In the genomic region with DNA sequence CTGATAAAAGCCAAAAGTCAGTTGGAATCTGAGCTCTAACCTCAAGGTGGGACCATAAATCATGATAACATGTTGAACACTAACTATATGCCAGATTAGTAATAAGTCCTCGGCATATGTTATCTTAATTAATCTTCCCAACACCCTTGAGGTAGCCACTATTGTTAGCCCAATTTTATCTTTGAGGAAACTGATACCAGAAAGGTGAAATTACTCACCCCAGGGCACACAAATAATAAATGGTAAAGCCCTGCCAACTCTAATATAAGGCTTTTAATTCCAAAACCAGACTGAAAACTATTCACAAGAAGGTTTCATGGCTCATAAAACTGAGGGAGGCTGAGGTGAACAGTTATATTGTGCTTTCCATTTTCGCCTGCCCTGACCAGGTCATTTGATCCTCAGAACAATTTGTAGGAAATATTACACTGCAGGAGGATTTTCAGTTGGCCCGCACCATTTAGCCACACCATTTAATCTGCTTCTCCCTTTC, we compare ENCODE assay signal across 16 cellular contexts. TPM values are rescaled to one million over a fixed set of nuclear protein-coding genes. Genes with fewer than 3 reads are reported as not detected.
DNase-seq lines count a peak whose midpoint lies in the region; ATAC-seq and TF ChIP-seq lines count a peak whose summit lies in the region.
"Had no signal": no experiment of that assay in that cellular context is flagged by ENCODE, and none has a peak within 500 bp of the region (broad histone marks: within the 10 kb centered on the region; RNA-seq: fewer than 3 reads in every experiment).

No MANE protein-coding gene starts in this region.

- H3K9me3 ChIP-seq in esophagus muscularis mucosa = no peaks in the 10 kb centered on the region
- no peaks in the 10 kb centered on the region for H3K9me3 ChIP-seq in psoas muscle
- no peaks in the 10 kb centered on the region for H3K9me3 ChIP-seq in CD8-positive, alpha-beta T cell (ENCODE audit: low read length)
- H3K9me3 ChIP-seq: BLaER1 treated with 17β-estradiol and CSF1 and Interleukin-3, amounts not matched to agents 10 nM and 100 nM; HAP-1 had no signal

- TF ChIP-seq EP300 in esophagus muscularis mucosa (IDR thresholded peaks at IDR 0.05) = no peak

- TF ChIP-seq CTCF in esophagus muscularis mucosa (IDR thresholded peaks at IDR 0.05) = no peak
- no peak for TF ChIP-seq CTCF in psoas muscle (IDR thresholded peaks at IDR 0.05)
- no peak for TF ChIP-seq CTCF in CD8-positive, alpha-beta T cell (IDR thresholded peaks at IDR 0.05)

- H3K4me1 ChIP-seq in esophagus muscularis mucosa = no peaks in the 10 kb centered on the region
- H3K4me1 ChIP-seq in psoas muscle = peaks cover 12% of the 10 kb centered on the region
- no peaks in the 10 kb centered on the region for H3K4me1 ChIP-seq in CD8-positive, alpha-beta T cell (ENCODE audit: insufficient read depth, low read length)

- no peak overlapping the region for H3K27ac ChIP-seq in esophagus muscularis mucosa (replicated peaks in 1 of 4)
- peak overlapping the region; percentile 27 for H3K27ac ChIP-seq in psoas muscle
- no peak overlapping the region for H3K27ac ChIP-seq in CD8-positive, alpha-beta T cell (ENCODE audit: low read depth, low read length)
- H3K27ac ChIP-seq: BLaER1 treated with 17β-estradiol and CSF1 and Interleukin-3, amounts not matched to agents 10 nM and 100 nM had no signal

- H3K4me3 ChIP-seq in esophagus muscularis mucosa (no peak overlapping the region), psoas muscle (no peak overlapping the region), H7 (ENCODE audit: insufficient read depth, low read depth, low read length) (no peak overlapping the region)
- H3K4me3 ChIP-seq in CD8-positive, alpha-beta T cell (ENCODE audit: low read depth, low read length) = no peak overlapping the region
- H3K4me3 ChIP-seq: BLaER1 treated with 17β-estradiol and CSF1 and Interleukin-3, amounts not matched to agents 10 nM and 100 nM; GM23338; HAP-1 had no signal

- H3K27me3 Mint-ChIP-seq in CD8-positive, alpha-beta T cell (ENCODE audit: low read depth) = peaks cover 3% of the 10 kb centered on the region

- no peaks in the 10 kb centered on the region for H3K9me3 Mint-ChIP-seq in CD8-positive, alpha-beta T cell
- H3K9me3 Mint-ChIP-seq: GM23338 had no signal

- WGBS in esophagus muscularis mucosa = 84% methylated on average over 3 of the region's 3 CpGs
- 11 to 21% (median 15%) methylated on average over 3 of the region's 3 CpGs for WGBS in psoas muscle, 3 donors

- H3K4me1 Mint-ChIP-seq in CD8-positive, alpha-beta T cell (ENCODE audit: low read depth) = no peaks in the 10 kb centered on the region
- H3K4me1 Mint-ChIP-seq: CD4-positive, CD25-positive, alpha-beta regulatory T cell had no signal

- intact Hi-C loops in esophagus muscularis mucosa (cut with DNase I) (no loop called here), psoas muscle (cut with DNase I) (loop anchor here (2.0 to 5.0 kb wide), 2 partner anchors 37 to 44 kb away; no protein-coding TSS in a partner anchor)
- intact Hi-C loops in CD8-positive, alpha-beta T cell (cut with DNase I, micrococcal nuclease) = no loop called here

- H3K4me3 Mint-ChIP-seq in CD8-positive, alpha-beta T cell = no peak overlapping the region
- H3K4me3 Mint-ChIP-seq: CD4-positive, CD25-positive, alpha-beta regulatory T cell; GM23338 had no signal

- POLR2A ChIA-PET in CD8-positive, alpha-beta T cell (lab: Charles Lee) = no interaction called here

- H3K27ac Mint-ChIP-seq in CD8-positive, alpha-beta T cell = no peak overlapping the region
- H3K27ac Mint-ChIP-seq: CD4-positive, CD25-positive, alpha-beta regulatory T cell; GM23338 had no signal

- CTCF ChIA-PET in CD8-positive, alpha-beta T cell (lab: Charles Lee) = interaction anchor here (1.9 kb wide), 1 partner anchor 18 kb away, joined by 5 read pairs; no protein-coding TSS in a partner anchor

- no peaks in the 10 kb centered on the region for H3K27me3 ChIP-seq in esophagus muscularis mucosa
- no peaks in the 10 kb centered on the region for H3K27me3 ChIP-seq in psoas muscle (ENCODE audit: insufficient read depth in 3 of 3, low read length in 2 of 3)
- H3K27me3 ChIP-seq in H7 (ENCODE audit: control insufficient read depth, insufficient read depth, low read length) = no peaks in the 10 kb centered on the region
- no peaks in the 10 kb centered on the region for H3K27me3 ChIP-seq in CD8-positive, alpha-beta T cell (ENCODE audit: insufficient read depth, low read length)
- H3K27me3 ChIP-seq: BLaER1 treated with 17β-estradiol and CSF1 and Interleukin-3, amounts not matched to agents 10 nM and 100 nM had no signal

- DNase-seq in DMS79 treated with DMSO at 0.1 percent for 48 hours (lab: John Stamatoyannopoulos, UW) (peak; percentile 74), M059J (ENCODE audit: low read depth) (peak; percentile 32), esophagus muscularis mucosa (ENCODE audit: extremely low spot score) (peak; percentile 29), psoas muscle (no peak), H7 (no peak), HuH-7 (ENCODE audit: low spot score) (no peak)
- no peak for DNase-seq in stimulated activated naive CD4-positive, alpha-beta T cell treated with Interleukin-2 at 50 U/mL for 16 hours (lab: John Stamatoyannopoulos, UW)
- DNase-seq in CD8-positive, alpha-beta T cell = no peak
- DNase-seq: ACHN; Calu3; CD4-positive, CD25-positive, alpha-beta regulatory T cell; DMS 273 treated with DMSO at 0.1 percent for 48 hours; EL had no signal

- ATAC-seq in psoas muscle = peak in 1 of 4 donors; percentile 53
- ATAC-seq in CD8-positive, alpha-beta T cell = no peak
- ATAC-seq: GM23338 had no signal

- H3K36me3 ChIP-seq in esophagus muscularis mucosa = no peaks in the 10 kb centered on the region
- H3K36me3 ChIP-seq in psoas muscle (ENCODE audit: insufficient read depth in 1 of 2, low read depth in 1 of 2) = no peaks in the 10 kb centered on the region
- no peaks in the 10 kb centered on the region for H3K36me3 ChIP-seq in H7 (replicated peaks; ENCODE audit: control insufficient read depth, insufficient read depth, low read length)
- H3K36me3 ChIP-seq in CD8-positive, alpha-beta T cell (ENCODE audit: insufficient read depth, low read length) = no peaks in the 10 kb centered on the region
- H3K36me3 ChIP-seq: BLaER1 treated with 17β-estradiol and CSF1 and Interleukin-3, amounts not matched to agents 10 nM and 100 nM; HAP-1 had no signal

- no peak for TF ChIP-seq POLR2A in esophagus muscularis mucosa (IDR thresholded peaks at IDR 0.05; ENCODE audit: low read depth)

- no peaks in the 10 kb centered on the region for H3K36me3 Mint-ChIP-seq in CD8-positive, alpha-beta T cell
- H3K36me3 Mint-ChIP-seq: CD4-positive, CD25-positive, alpha-beta regulatory T cell had no signal

RNA-seq across cellular contexts. Expression of a gene that starts 16.1 kb away (rescaled TPM):
- 13.0 and 14.9 TPM in 2 replicates for total RNA-seq in M059J (2014; rRNA removed; shearing (Covaris generic))
- total RNA-seq in esophagus muscularis mucosa (10 to 100 TPM in 2 of 4 donors, 1 to 10 TPM in 2; 7.1 to 19.8 (median 10.7) TPM), psoas muscle (100 to 1,000 TPM in 1 of 4 donors, 10 to 100 TPM in 3; 19.8 to 102 (median 35.6) TPM)
- polyA plus RNA-seq in psoas muscle = 10 to 100 TPM in 2 of 3 donors, 1 to 10 TPM in 1; 7.0 to 21.8 (median 10.2) TPM
- total RNA-seq in H7 (2014; rRNA removed; shearing (Covaris generic)) = 13.6 and 23.1 TPM in 2 replicates
- 1 to 10 TPM in 1 of 2 experiments, under 1 TPM in 1; 0.65 to 1.1 TPM for total RNA-seq in CD8-positive, alpha-beta T cell
- total RNA-seq: CD4-positive, CD25-positive, alpha-beta regulatory T cell had no signal
- polyA plus RNA-seq: CD4-positive, CD25-positive, alpha-beta regulatory T cell had no signal

Comparison
In these comparisons a context has a peak if more than half of its experiments do, and no peak if none do; other contexts are left out.
1. DNase-seq: peak in DMS79 treated with DMSO at 0.1 percent for 48 hours (single experiment), M059J (single experiment) and esophagus muscularis mucosa (single experiment); none in psoas muscle (0 of 2), stimulated activated naive CD4-positive, alpha-beta T cell treated with Interleukin-2 at 50 U/mL for 16 hours (single experiment), H7 (single experiment), CD8-positive, alpha-beta T cell (0 of 7) and HuH-7 (single experiment).
2. intact Hi-C loops: an anchor here in psoas muscle (2.0 to 5.0 kb wide); none called in esophagus muscularis mucosa and CD8-positive, alpha-beta T cell.